ENCODE assay signal across 8 cellular contexts in genomic region chr10:22340362-22341189, GRCh38. TPM values are rescaled to one million over a fixed set of nuclear protein-coding genes. Genes with fewer than 3 reads are reported as not detected.
A peak's percentile ranks its signal among the peaks of the same experiment; 100 is the strongest.
DNase-seq lines count a peak whose midpoint lies in the region; ATAC-seq and TF ChIP-seq lines count a peak whose summit lies in the region.

No MANE protein-coding gene starts in this region.

- no peaks in the 10 kb centered on the region; the same call in 1 of the 2 replicates for H3K36me3 ChIP-seq in DND-41 (ENCODE audit: insufficient read depth, low read length)
- H3K36me3 ChIP-seq in cardiac muscle cell: no peaks in the 10 kb centered on the region
- H3K36me3 ChIP-seq in ovary: no peaks in the 10 kb centered on the region

- H4K20me1 ChIP-seq in DND-41 (ENCODE audit: insufficient read depth, low read length): no peaks in the 10 kb centered on the region

- H3K27ac ChIP-seq in DND-41 (ENCODE audit: low read length): peak overlapping the region; percentile 76
- H3K27ac ChIP-seq in adipose tissue (ENCODE audit: low read depth, low read length): peak overlapping the region; percentile 83
- peak overlapping the region; percentile 81 for H3K27ac ChIP-seq in cardiac muscle cell
- H3K27ac ChIP-seq in ovary: peak overlapping the region; percentile 94

- TF ChIP-seq CTCF in DND-41 (IDR thresholded peaks at IDR 0.05; ENCODE audit: borderline replicate concordance, extremely low read depth, low read length, poor library complexity, severe bottlenecking) (no peak), GM20000 (IDR thresholded peaks at IDR 0.05; ENCODE audit: extremely low read depth, missing control alignments) (no peak), cardiac muscle cell (IDR thresholded peaks at IDR 0.05; ENCODE audit: low read depth, low read length) (no peak), ovary (IDR thresholded peaks at IDR 0.05) (peak in 1 of 3 donors; percentile 20)

- TF ChIP-seq EP300 in ovary (IDR thresholded peaks at IDR 0.05): no peak

- H3K79me2 ChIP-seq in DND-41 (ENCODE audit: insufficient read depth, low read length): no peaks in the 10 kb centered on the region

- ATAC-seq in DND-41 (ENCODE audit: insufficient read depth, low read depth): peak; percentile 80
- peak; percentile 33 for ATAC-seq in HG03565 (IDR thresholded peaks at IDR 0.05; ENCODE audit: unreplicated experiment)

- peak; percentile 82 for DNase-seq in DND-41
- peak; percentile 85 for DNase-seq in GM20000 (ENCODE audit: low spot score)
- peak; percentile 80 for DNase-seq in RPMI7951 (ENCODE audit: low read depth)
- DNase-seq in cardiac muscle cell (ENCODE audit: low read depth in 1 of 2, low spot score in 1 of 2): peak; percentile 80 to 88
- peak; percentile 72 to 84 (median 82) for DNase-seq in ovary
- no peak for DNase-seq in cerebellar nuclear complex (lab: John Stamatoyannopoulos, UW)

- peaks cover 71% of the 10 kb centered on the region for H3K27me3 ChIP-seq in DND-41 (ENCODE audit: insufficient read depth, low read length, poor library complexity)
- H3K27me3 ChIP-seq in cardiac muscle cell: peaks cover 93% of the 10 kb centered on the region
- peaks cover 12% of the 10 kb centered on the region for H3K27me3 ChIP-seq in ovary

- H3K9me3 ChIP-seq in DND-41 (ENCODE audit: insufficient read depth, low read length, severe bottlenecking) (no peaks in the 10 kb centered on the region), cardiac muscle cell (ENCODE audit: low read depth) (no peaks in the 10 kb centered on the region), ovary (no peaks in the 10 kb centered on the region)

- H3K9ac ChIP-seq in DND-41 (ENCODE audit: low read depth, low read length): peak overlapping the region; percentile 95

- peaks cover 39% of the 10 kb centered on the region for H3K4me1 ChIP-seq in DND-41 (ENCODE audit: insufficient read depth, low read length)
- H3K4me1 ChIP-seq in cardiac muscle cell (ENCODE audit: low read depth): peaks cover 15% of the 10 kb centered on the region
- peaks cover 1% of the 10 kb centered on the region for H3K4me1 ChIP-seq in ovary (ENCODE audit: insufficient read depth)

- intact Hi-C loops in ovary (cut with DNase I): loop anchor here in 2 of 4 donors (5.0 to 10.0 kb wide), 2 partner anchors 88 to 94 kb away; no protein-coding TSS in a partner anchor

- H3K4me3 ChIP-seq in DND-41 (ENCODE audit: low read depth in 1 of 2, low read length in 2 of 2) (peak overlapping the region; percentile 78), cardiac muscle cell (peak overlapping the region; percentile 78), ovary (peak overlapping the region; percentile 80)

- peak overlapping the region; percentile 81 for H3K4me2 ChIP-seq in DND-41 (ENCODE audit: insufficient read depth, low read length)

- TF ChIP-seq POLR2A in ovary (IDR thresholded peaks at IDR 0.05): peak; percentile 82

- H2AFZ ChIP-seq in DND-41 (ENCODE audit: low read depth, low read length): peak overlapping the region; percentile 78

- 1% methylated on average over 71 to 95 of the region's 96 CpGs for WGBS in adipose tissue, 3 donors
- WGBS in ovary, 3 donors: 1 to 2% (median 1%) methylated on average over 56 to 96 of the region's 96 CpGs

RNA-seq across cellular contexts. Expression of gene SPAG6, which starts 4.7 kb away (rescaled TPM):
- total RNA-seq in RPMI7951 (2014; rRNA removed; shearing (Covaris generic)): not detected in 2 replicates
- polyA plus RNA-seq in adipose tissue (under 1 TPM in 1 of 3 donors, not detected in 2; 0.06 TPM), cardiac muscle cell (0.66 TPM in 1 of 2 replicates, not detected in the other), ovary (under 1 TPM; 0.04 to 0.23 TPM)
- total RNA-seq in cardiac muscle cell (not detected in 2 replicates), ovary (10 to 100 TPM in 1 of 7 donors, 1 to 10 TPM in 1, under 1 TPM in 3, not detected in 2; 0.50 to 22.1 (median 0.95) TPM)

RNA-seq across cellular contexts. Expression of gene BMI1, which starts 19.7 kb away (rescaled TPM):
- total RNA-seq in RPMI7951 (2014; rRNA removed; shearing (Covaris generic)): 95.8 and 114 TPM in 2 replicates
- polyA plus RNA-seq in adipose tissue (10 to 100 TPM; 15.5 to 35.5 (median 25.0) TPM), cardiac muscle cell (10.4 and 12.9 TPM in 2 replicates), ovary (10 to 100 TPM; 25.3 to 63.3 TPM)
- total RNA-seq in cardiac muscle cell (16.7 and 17.3 TPM in 2 replicates), ovary (10 to 100 TPM; 18.7 to 53.8 (median 39.6) TPM)

RNA-seq across cellular contexts. Expression of gene COMMD3, which starts 24.4 kb away (rescaled TPM):
- total RNA-seq in RPMI7951 (2014; rRNA removed; shearing (Covaris generic)): 85.3 and 92.9 TPM in 2 replicates
- polyA plus RNA-seq in adipose tissue (10 to 100 TPM; 30.2 to 65.8 (median 48.4) TPM), cardiac muscle cell (122 and 132 TPM in 2 replicates), ovary (10 to 100 TPM; 39.7 to 54.5 TPM)
- total RNA-seq in cardiac muscle cell (24.8 and 54.3 TPM in 2 replicates), ovary (10 to 100 TPM; 18.8 to 42.3 (median 31.4) TPM)

Comparison
In these comparisons a context has a peak if more than half of its experiments do, and no peak if none do; other contexts are left out.
1. DNase-seq: peak in DND-41 (single experiment), GM20000 (single experiment), RPMI7951 (single experiment), cardiac muscle cell (2 of 2) and ovary (5 of 5); none in cerebellar nuclear complex (0 of 2).
2. Peak in every context shown above with its lines, with median percentiles within 50 percentile points of each other: H3K27ac ChIP-seq and H3K4me3 ChIP-seq.